Comparison of ENCODE assay signal across 28 cellular contexts in genomic region chr11:119983240-119983732, GRCh38.
DNase-seq lines count a peak whose midpoint lies in the region; ATAC-seq, FAIRE-seq and TF ChIP-seq lines count a peak whose summit lies in the region.
"Had no signal": no experiment of that assay in that cellular context is flagged by ENCODE, and none has a peak within 500 bp of the region (broad histone marks: within the 10 kb centered on the region; RNA-seq: fewer than 3 reads in every experiment).

No MANE protein-coding gene starts in this region.

- H3K27me3 ChIP-seq in OCI-LY3 (ENCODE audit: low read depth, low read length) (peaks cover 73% of the 10 kb centered on the region), H1 (replicated peaks in 1 of 4; ENCODE audit: control insufficient read depth in 3 of 4, extremely low read depth in 1 of 4, insufficient read depth in 3 of 4, low read length in 3 of 4) (no peaks in the 10 kb centered on the region; a peak in 1 of 7 replicates), osteoblast (ENCODE audit: insufficient read depth, low read length) (peaks cover 24% of the 10 kb centered on the region), Peyer's patch (no peaks in the 10 kb centered on the region), testis (no peaks in the 10 kb centered on the region)
- H3K27me3 ChIP-seq: ascending aorta, SJSA1 had no signal

- 36% methylated on average over 4 of the region's 5 CpGs; no CpG with 5 or more reads in 1 of the 2 experiments for WGBS in H1 (ENCODE audit: extremely low coverage in 1 of 2, insufficient coverage in 1 of 2, insufficient read length in 1 of 2, insufficient replicate concordance in 2 of 2, low coverage in 1 of 2, low lambda C conversion rate in 2 of 2, missing lambda C conversion rate in 1 of 2), 2 experiments
- 75 to 80% methylated on average over 5 of the region's 5 CpGs for WGBS in testis, 2 donors

- TF ChIP-seq CTCF in GM12873 (IDR thresholded peaks at IDR 0.05; ENCODE audit: insufficient read depth, low read depth, low read length, missing control alignments) (peak; percentile 25), OCI-LY3 (IDR thresholded peaks at IDR 0.05; ENCODE audit: low read depth, low read length) (peak; percentile 30; the same call in 1 of the 2 replicates), H1 (IDR thresholded peaks at IDR 0.05; ENCODE audit: control extremely low read depth in 1 of 3, insufficient read depth in 1 of 3, low read depth in 1 of 3, low read length in 3 of 3) (peak; percentile 61 to 72 (median 69)), osteoblast (IDR thresholded peaks at IDR 0.05; ENCODE audit: extremely low read depth, low read depth, low read length) (no peak), Peyer's patch (IDR thresholded peaks at IDR 0.05) (no peak), testis (IDR thresholded peaks at IDR 0.05) (no peak)

- no peak overlapping the region for H2AK5ac ChIP-seq in H1 (ENCODE audit: low read depth, low read length)

- H2BK15ac ChIP-seq in H1 (ENCODE audit: low read length) = peak overlapping the region; percentile 4; the same call in 1 of the 2 replicates

- no peak for FAIRE-seq in H1 (lab: Jason Lieb, UNC)
- FAIRE-seq: GM12878, GM19239 had no signal

- H3K4me2 ChIP-seq in OCI-LY3 (ENCODE audit: low read length) (no peak overlapping the region), H1 (ENCODE audit: insufficient read depth in 1 of 2, low read depth in 2 of 2, low read length in 2 of 2) (no peak overlapping the region), osteoblast (ENCODE audit: insufficient read depth, low read length) (no peak overlapping the region)

- intact Hi-C loops in testis (cut with DNase I; ENCODE audit: low total_unique reads) = no loop called here

- TF ChIP-seq EP300 in H1 (IDR thresholded peaks at IDR 0.05; ENCODE audit: borderline replicate concordance in 1 of 2, low read depth in 2 of 2, low read length in 2 of 2) = no peak

- H3K79me2 ChIP-seq in OCI-LY3 (ENCODE audit: low read length) (no peaks in the 10 kb centered on the region), H1 (ENCODE audit: control insufficient read depth in 1 of 2, insufficient read depth in 2 of 2, low read length in 2 of 2) (no peaks in the 10 kb centered on the region), osteoblast (ENCODE audit: insufficient read depth, low read length) (no peaks in the 10 kb centered on the region)

- H3K23ac ChIP-seq in H1 (ENCODE audit: insufficient read length) = no peak overlapping the region

- H3K9ac ChIP-seq in OCI-LY3 (ENCODE audit: low read length) (no peak overlapping the region), H1 (replicated peaks in 1 of 4; ENCODE audit: extremely low read depth in 1 of 4, low read depth in 3 of 4, low read length in 3 of 4) (no peak overlapping the region)

- no peak for ATAC-seq in GM21390 (IDR thresholded peaks at IDR 0.05; ENCODE audit: unreplicated experiment)
- ATAC-seq: effector memory CD8-positive, alpha-beta T cell; GM12878; stimulated activated naive CD8-positive, alpha-beta T cell treated with anti-CD3 and anti-CD28 coated beads, Interleukin-15, amount 100 ng/mL, for 72 hours had no signal

- no peak overlapping the region for H4K5ac ChIP-seq in H1 (ENCODE audit: insufficient read length, low read depth, low read length)

- POLR2A ChIA-PET in H1 (lab: Charles Lee; ENCODE audit: partially characterized antibody) = no interaction called here

- no peak overlapping the region for H2BK20ac ChIP-seq in H1 (ENCODE audit: low read length)

- H2AFZ ChIP-seq in OCI-LY3 (ENCODE audit: low read depth, low read length) = no peak overlapping the region
- H2AFZ ChIP-seq in H1 (ENCODE audit: low read length) = peak overlapping the region; percentile 81; the same call in 1 of the 2 replicates
- no peak overlapping the region for H2AFZ ChIP-seq in osteoblast (ENCODE audit: low read length)

- no peak overlapping the region for H2BK5ac ChIP-seq in H1 (ENCODE audit: low read depth, low read length)

- DNase-seq in H1 (ENCODE audit: low read depth in 1 of 2, low spot score in 2 of 2) (peak in 1 of 2 experiments; percentile 64), osteoblast (ENCODE audit: insufficient read length, low spot score, missing footprints) (peak; percentile 62), Peyer's patch (no peak), testis (no peak)
- DNase-seq: activated CD4-positive, alpha-beta T cell treated with anti-CD3 and anti-CD28 coated beads, Interleukin-2, amount 10 ng/mL, durations not matched to agents 7 days and 5 days; activated effector memory CD4-positive, alpha-beta T cell treated with Interleukin-2 at 50 U/mL for 16 hours; activated T-cell treated with anti-CD3 and anti-CD28 coated beads, Interleukin-2, amount 50 U/mL, for 1 hour; C1 segment of cervical spinal cord; cortex of kidney; effector memory CD8-positive, alpha-beta T cell; glutamatergic neuron; GOT3; islet precursor cell; NCI-H2227 treated with DMSO at 0.1 percent for 48 hours; NCI-H526; sigmoid colon; stimulated activated CD4-positive, alpha-beta T cell treated with anti-CD3 and anti-CD28 coated beads, Interleukin-12 subunit alpha, Interleukin-12 subunit beta, amount 100 ng/mL, for 4 hours; stimulated activated CD4-positive, alpha-beta T cell treated with anti-CD3 and anti-CD28 coated beads, Interleukin-2, amount 100 ng/mL, for 48 hours; stimulated activated naive CD8-positive, alpha-beta T cell treated with anti-CD3 and anti-CD28 coated beads, Interleukin-15, amount 100 ng/mL, for 72 hours had no signal

- H3K4me3 ChIP-seq in OCI-LY3 (ENCODE audit: low read length) = no peak overlapping the region
- no peak overlapping the region for H3K4me3 ChIP-seq in H1 (ENCODE audit: extremely low read depth in 1 of 4, insufficient read depth in 2 of 4, low read depth in 3 of 4, low read length in 4 of 4)
- no peak overlapping the region for H3K4me3 ChIP-seq in osteoblast (ENCODE audit: insufficient read depth, low read length)
- no peak overlapping the region for H3K4me3 ChIP-seq in Peyer's patch
- no peak overlapping the region for H3K4me3 ChIP-seq in testis
- H3K4me3 ChIP-seq: ascending aorta, GM12878, prostate gland, sigmoid colon, SJSA1, tibial nerve had no signal

- H3K4ac ChIP-seq in H1 (replicated peaks; ENCODE audit: insufficient read length, low read depth, low read length) = no peak overlapping the region

- no peak overlapping the region for H2BK12ac ChIP-seq in H1 (ENCODE audit: low read depth, low read length)

- H2BK120ac ChIP-seq in H1 (replicated peaks; ENCODE audit: low read depth, low read length) = no peak overlapping the region

- no peak overlapping the region for H3K56ac ChIP-seq in H1 (replicated peaks; ENCODE audit: insufficient read length, low read depth, low read length)

- TF ChIP-seq RAD21 in H1 (IDR thresholded peaks at IDR 0.05 in 1 of 2, conservative IDR thresholded peaks at IDR 0.05 in 1 of 2; ENCODE audit: low read depth in 2 of 2, low read length in 2 of 2) = peak; percentile 28 to 61

- no peak overlapping the region for H4K91ac ChIP-seq in H1 (replicated peaks; ENCODE audit: insufficient read length, low read length)

- H4K20me1 ChIP-seq in OCI-LY3 (ENCODE audit: insufficient read depth, low read length) (no peaks in the 10 kb centered on the region), H1 (replicated peaks in 1 of 2; ENCODE audit: control insufficient read depth in 1 of 2, insufficient read depth in 2 of 2, low read length in 2 of 2) (no peaks in the 10 kb centered on the region), osteoblast (ENCODE audit: insufficient read depth, low read length) (no peaks in the 10 kb centered on the region)

- H3K4me1 ChIP-seq in OCI-LY3 (ENCODE audit: low read length) = no peaks in the 10 kb centered on the region
- H3K4me1 ChIP-seq in H1 (replicated peaks in 1 of 4; ENCODE audit: control insufficient read depth in 3 of 4, insufficient read depth in 4 of 4, low read length in 3 of 4) = 0 out of 7 replicates have a peak, but pooled peaks cover 0 to 2% (median 0%) of the 10 kb centered on the region in 4 experiments
- H3K4me1 ChIP-seq in osteoblast (ENCODE audit: insufficient read depth, low read length) = no peaks in the 10 kb centered on the region
- peaks cover 0 to 4% (median 0%) of the 10 kb centered on the region in 4 donors for H3K4me1 ChIP-seq in Peyer's patch
- no peaks in the 10 kb centered on the region for H3K4me1 ChIP-seq in testis
- H3K4me1 ChIP-seq: ascending aorta, prostate gland, sigmoid colon, SJSA1, tibial nerve had no signal

- no peak overlapping the region for H4K8ac ChIP-seq in H1 (ENCODE audit: extremely low read depth, insufficient read depth, low read length)

- no peak overlapping the region for H3K14ac ChIP-seq in H1 (ENCODE audit: insufficient read length)

- TF ChIP-seq POLR2A in H1 (IDR thresholded peaks at IDR 0.05; ENCODE audit: control extremely low read depth in 1 of 2, low read depth in 2 of 2, low read length in 2 of 2) = no peak
- no peak for TF ChIP-seq POLR2A in Peyer's patch (IDR thresholded peaks at IDR 0.05)
- no peak for TF ChIP-seq POLR2A in testis (IDR thresholded peaks at IDR 0.05)

- H3K18ac ChIP-seq in H1 (ENCODE audit: extremely low read depth, low read length) = no peak overlapping the region

- CTCF ChIA-PET in H1 (lab: Charles Lee; ENCODE audit: partially characterized antibody) = interaction anchor here (0.5 to 3.1 kb wide), 31 partner anchors 9 to 465 kb away, joined by 3 to 16 read pairs (median 4); no protein-coding TSS in a partner anchor

- H3K36me3 ChIP-seq in OCI-LY3 (replicated peaks; ENCODE audit: low read depth, low read length) (no peaks in the 10 kb centered on the region), H1 (ENCODE audit: control insufficient read depth in 2 of 4, insufficient read depth in 4 of 4, low read length in 3 of 4) (no peaks in the 10 kb centered on the region), osteoblast (ENCODE audit: insufficient read depth, low read length) (no peaks in the 10 kb centered on the region), Peyer's patch (no peaks in the 10 kb centered on the region), testis (ENCODE audit: low read depth, missing control alignments) (no peaks in the 10 kb centered on the region)
- H3K36me3 ChIP-seq: ascending aorta, prostate gland, sigmoid colon, SJSA1, tibial nerve had no signal

- no peaks in the 10 kb centered on the region for H3K9me3 ChIP-seq in OCI-LY3 (ENCODE audit: insufficient read depth, low read length)
- H3K9me3 ChIP-seq in H1 (ENCODE audit: insufficient read depth in 2 of 2, low read depth in 1 of 2, low read length in 1 of 2) = no peaks in the 10 kb centered on the region
- no peaks in the 10 kb centered on the region for H3K9me3 ChIP-seq in osteoblast (ENCODE audit: low read depth, low read length)
- H3K9me3 ChIP-seq in Peyer's patch = no peaks in the 10 kb centered on the region
- no peaks in the 10 kb centered on the region for H3K9me3 ChIP-seq in testis
- H3K9me3 ChIP-seq: ascending aorta, prostate gland, sigmoid colon, SJSA1, tibial nerve had no signal

- H3K23me2 ChIP-seq in H1 (ENCODE audit: low read depth, low read length) = 0 out of 2 replicates have a peak, but pooled peaks cover 1% of the 10 kb centered on the region

- no peak overlapping the region for H3K27ac ChIP-seq in OCI-LY3 (ENCODE audit: low read length)
- H3K27ac ChIP-seq in H1 (ENCODE audit: low read depth, low read length) = no peak overlapping the region
- H3K27ac ChIP-seq in osteoblast (ENCODE audit: low read depth, low read length) = no peak overlapping the region
- no peak overlapping the region for H3K27ac ChIP-seq in Peyer's patch
- no peak overlapping the region for H3K27ac ChIP-seq in testis
- H3K27ac ChIP-seq: ascending aorta, prostate gland, sigmoid colon, SJSA1, tibial nerve had no signal

- H3K79me1 ChIP-seq in H1 (ENCODE audit: low read depth, low read length) = no peaks in the 10 kb centered on the region

Comparison
In these comparisons a context has a peak if more than half of its experiments do, and no peak if none do; other contexts are left out.
1. CTCF ChIP-seq: peak in GM12873 (single experiment), OCI-LY3 (single experiment) and H1 (3 of 3); none in osteoblast (single experiment), Peyer's patch (0 of 6) and testis (0 of 3).